In genomic region chr4:40057540-40058091, GRCh38 we compare ENCODE assay signal across 8 cellular contexts. TPM values are rescaled to one million over a fixed set of nuclear protein-coding genes. Genes with fewer than 3 reads are reported as not detected.
A peak's percentile ranks its signal among the peaks of the same experiment; 100 is the strongest.
DNase-seq lines count a peak whose midpoint lies in the region; ATAC-seq and TF ChIP-seq lines count a peak whose summit lies in the region.

No MANE protein-coding gene starts in this region.

- ATAC-seq in GM21529 (IDR thresholded peaks at IDR 0.05; ENCODE audit: unreplicated experiment) (peak; percentile 75), IMR-90 (ENCODE audit: low read depth) (peak; percentile 69), esophagus mucosa (peak; percentile 88)
- ATAC-seq in stimulated activated effector memory CD8-positive, alpha-beta T cell treated with anti-CD3 and anti-CD28 coated beads, Interleukin-12 subunit alpha, Interleukin-12 subunit beta, amount 100 ng/mL, for 72 hours = peak; percentile 83

- H3K14ac ChIP-seq in IMR-90 (replicated peaks; ENCODE audit: low read depth, low read length) = peak overlapping the region; percentile 44

- H3K9me1 ChIP-seq in IMR-90 (ENCODE audit: insufficient read depth, low read length) = no peaks in the 10 kb centered on the region

- H3K27me3 Mint-ChIP-seq in activated T-cell treated with anti-CD3 and anti-CD28 coated beads, Interleukin-2, amount 50 U/mL, for 24 hours = no peaks in the 10 kb centered on the region

- DNase-seq in DMS153 treated with DMSO at 0.1 percent for 48 hours (lab: John Stamatoyannopoulos, UW; ENCODE audit: unreplicated experiment) (peak; percentile 29), IMR-90 (peak; percentile 96), OCI-M1 (lab: John Stamatoyannopoulos, UW) (peak; percentile 94)
- peak; percentile 66 for DNase-seq in activated T-cell treated with anti-CD3 and anti-CD28 coated beads, Interleukin-2, amount 50 U/mL, for 24 hours
- DNase-seq in stimulated activated effector memory CD8-positive, alpha-beta T cell treated with anti-CD3 and anti-CD28 coated beads, Interleukin-12 subunit alpha, Interleukin-12 subunit beta, amount 100 ng/mL, for 72 hours (ENCODE audit: low spot score in 2 of 2) = peak; percentile 25 to 80

- TF ChIP-seq POLR2A in IMR-90 (IDR thresholded peaks at IDR 0.05; ENCODE audit: low read depth, low read length) = no peak

- peak overlapping the region; percentile 76 for H3K4me3 ChIP-seq in IMR-90 (ENCODE audit: insufficient read depth, low read depth, low read length)
- H3K4me3 ChIP-seq in muscle layer of colon (ENCODE audit: low read depth in 1 of 2, low read length in 2 of 2) = peak overlapping the region; percentile 73 to 94

- peak overlapping the region; percentile 78 for H2BK5ac ChIP-seq in IMR-90 (ENCODE audit: low read depth, low read length, poor library complexity, severe bottlenecking)

- no peaks in the 10 kb centered on the region for H3K9me3 ChIP-seq in IMR-90 (ENCODE audit: control insufficient read depth, insufficient read depth, low read length)
- no peaks in the 10 kb centered on the region for H3K9me3 ChIP-seq in muscle layer of colon (ENCODE audit: low read length)

- no peaks in the 10 kb centered on the region for H3K36me3 ChIP-seq in IMR-90 (ENCODE audit: control insufficient read depth, insufficient read depth, low read length)
- no peaks in the 10 kb centered on the region for H3K36me3 ChIP-seq in muscle layer of colon (ENCODE audit: insufficient read depth, low read length)

- H3K4me3 Mint-ChIP-seq in activated T-cell treated with anti-CD3 and anti-CD28 coated beads, Interleukin-2, amount 50 U/mL, for 24 hours = peak overlapping the region; percentile 83
- H3K4me3 Mint-ChIP-seq in stimulated activated effector memory CD8-positive, alpha-beta T cell treated with anti-CD3 and anti-CD28 coated beads, Interleukin-12 subunit alpha, Interleukin-12 subunit beta, amount 100 ng/mL, for 72 hours = peak overlapping the region; percentile 85

- H3K18ac ChIP-seq in IMR-90 (ENCODE audit: low read depth, low read length) = peak overlapping the region; percentile 68

- peak overlapping the region; percentile 70 for H2AK9ac ChIP-seq in IMR-90 (replicated peaks; ENCODE audit: low read depth, low read length, poor library complexity)

- H2BK120ac ChIP-seq in IMR-90 (ENCODE audit: low read depth, low read length) = peak overlapping the region; percentile 77

- 0% methylated on average over 2 of the region's 16 CpGs; no CpG with 5 or more reads in 1 of the 2 experiments for WGBS in IMR-90 (ENCODE audit: extremely low coverage in 2 of 2, insufficient read length in 1 of 2), 2 experiments

- H4K5ac ChIP-seq in IMR-90 (ENCODE audit: low read depth, low read length) = peak overlapping the region; percentile 23; the same call in 1 of the 2 replicates

- no peaks in the 10 kb centered on the region for H3K9me3 Mint-ChIP-seq in activated T-cell treated with anti-CD3 and anti-CD28 coated beads, Interleukin-2, amount 50 U/mL, for 24 hours
- H3K9me3 Mint-ChIP-seq in stimulated activated effector memory CD8-positive, alpha-beta T cell treated with anti-CD3 and anti-CD28 coated beads, Interleukin-12 subunit alpha, Interleukin-12 subunit beta, amount 100 ng/mL, for 72 hours = no peaks in the 10 kb centered on the region

- dilution Hi-C loops in IMR-90 (cut with HindIII; ENCODE audit: low sequenced_read_pairs, unreplicated experiment) = no loop called here

- H3K27me3 ChIP-seq in IMR-90 (ENCODE audit: control insufficient read depth, insufficient read depth, low read length) (no peaks in the 10 kb centered on the region), muscle layer of colon (ENCODE audit: control insufficient read depth in 1 of 2, insufficient read depth in 2 of 2, low read length in 2 of 2) (no peaks in the 10 kb centered on the region)

- no TSS peak for BruUV-seq in IMR-90 (replicated peaks; lab: Mats Ljungman, UMichigan)

- H3K27ac ChIP-seq in IMR-90 (ENCODE audit: insufficient read depth, low read length) = peak overlapping the region; percentile 80
- peak overlapping the region; percentile 70 for H3K27ac ChIP-seq in muscle layer of colon (ENCODE audit: low read depth, low read length)

- H4K8ac ChIP-seq in IMR-90 (ENCODE audit: low read depth in 2 of 2, low read length in 2 of 2) = peak overlapping the region in 1 of 2 experiments; percentile 47; a peak in 1 of 4 replicates

- peak overlapping the region; percentile 54 for H3K4ac ChIP-seq in IMR-90 (ENCODE audit: low read depth, low read length)

- H3K4me1 ChIP-seq in IMR-90 (ENCODE audit: control insufficient read depth, insufficient read depth, low read length) (no peaks in the 10 kb centered on the region), muscle layer of colon (ENCODE audit: insufficient read depth, low read length) (peaks cover 16% of the 10 kb centered on the region)

- no peak overlapping the region for H2BK15ac ChIP-seq in IMR-90 (ENCODE audit: low read depth, low read length)

- no peak for TF ChIP-seq CTCF in IMR-90 (conservative IDR thresholded peaks at IDR 0.05; ENCODE audit: low read depth, low read length)

- H4K20me1 ChIP-seq in IMR-90 (ENCODE audit: insufficient read depth, low read length) = no peaks in the 10 kb centered on the region

- H3K27ac Mint-ChIP-seq in activated T-cell treated with anti-CD3 and anti-CD28 coated beads, Interleukin-2, amount 50 U/mL, for 24 hours = peak overlapping the region; percentile 94
- peak overlapping the region; percentile 96 for H3K27ac Mint-ChIP-seq in stimulated activated effector memory CD8-positive, alpha-beta T cell treated with anti-CD3 and anti-CD28 coated beads, Interleukin-12 subunit alpha, Interleukin-12 subunit beta, amount 100 ng/mL, for 72 hours

- H3K36me3 Mint-ChIP-seq in activated T-cell treated with anti-CD3 and anti-CD28 coated beads, Interleukin-2, amount 50 U/mL, for 24 hours (ENCODE audit: low read depth) = peaks cover 28% of the 10 kb centered on the region
- peaks cover 36% of the 10 kb centered on the region for H3K36me3 Mint-ChIP-seq in stimulated activated effector memory CD8-positive, alpha-beta T cell treated with anti-CD3 and anti-CD28 coated beads, Interleukin-12 subunit alpha, Interleukin-12 subunit beta, amount 100 ng/mL, for 72 hours

- H3K4me2 ChIP-seq in IMR-90 (ENCODE audit: low read depth, low read length) = peak overlapping the region; percentile 93

- H2AFZ ChIP-seq in IMR-90 (replicated peaks; ENCODE audit: low read length, poor library complexity) = peak overlapping the region; percentile 96

- CTCF ChIA-PET in IMR-90 (lab: Yijun Ruan, JAX) = interaction anchor here (0.8 to 2.8 kb wide), 5 partner anchors 9 to 260 kb away, joined by 3 to 11 read pairs (median 3); no protein-coding TSS in a partner anchor

- intact Hi-C loops in IMR-90 (cut with micrococcal nuclease) = loop anchor here (2.0 to 10.0 kb wide), 5 partner anchors 80 to 493 kb away; partner anchors contain the start of genes PDS5A and UBE2K

- H3K23ac ChIP-seq in IMR-90 (ENCODE audit: low read depth, low read length) = peak overlapping the region; percentile 71; the same call in 1 of the 2 replicates

- H3K4me1 Mint-ChIP-seq in activated T-cell treated with anti-CD3 and anti-CD28 coated beads, Interleukin-2, amount 50 U/mL, for 24 hours (ENCODE audit: low read depth) = peaks cover 44% of the 10 kb centered on the region
- peaks cover 36% of the 10 kb centered on the region for H3K4me1 Mint-ChIP-seq in stimulated activated effector memory CD8-positive, alpha-beta T cell treated with anti-CD3 and anti-CD28 coated beads, Interleukin-12 subunit alpha, Interleukin-12 subunit beta, amount 100 ng/mL, for 72 hours

- peak overlapping the region; percentile 75; the same call in 1 of the 2 replicates for H4K91ac ChIP-seq in IMR-90 (ENCODE audit: insufficient read depth, low read depth, low read length)

- H2BK20ac ChIP-seq in IMR-90 (ENCODE audit: low read depth, low read length) = 0 out of 2 replicates have a peak overlapping the region, but pooled peaks have one; percentile 43

- in situ Hi-C loops in IMR-90 (cut with MboI; ENCODE audit: low sequenced_read_pairs) = loop anchor here (25.0 kb wide), 1 partner anchor 255 kb away; no protein-coding TSS in a partner anchor

- 0 out of 4 replicates have a peak, but pooled peaks cover 2 to 3% of the 10 kb centered on the region in 2 experiments for H3K79me1 ChIP-seq in IMR-90 (ENCODE audit: low read depth in 1 of 2, low read length in 2 of 2)

- POLR2A ChIA-PET in IMR-90 (lab: Charles Lee; ENCODE audit: unreplicated experiment) = interaction anchor here (0.8 to 1.3 kb wide), 2 partner anchors 10 to 259 kb away, joined by 3 read pairs; no protein-coding TSS in a partner anchor

- H2AK5ac ChIP-seq in IMR-90 (ENCODE audit: low read depth, low read length) = no peak overlapping the region

- H3K9ac ChIP-seq in IMR-90 (ENCODE audit: low read depth, low read length) (peak overlapping the region; percentile 7), muscle layer of colon (ENCODE audit: low read length) (peak overlapping the region; percentile 57)

- TF ChIP-seq RAD21 in IMR-90 (IDR thresholded peaks at IDR 0.05; ENCODE audit: low read length) = no peak

- H3K56ac ChIP-seq in IMR-90 (ENCODE audit: extremely low read depth, insufficient read depth, low read length) = peak overlapping the region; percentile 60; the same call in 1 of the 2 replicates

TF ChIP-seq in IMR-90, 13 proteins besides CTCF, POLR2A, EP300 and RAD21:
- TF ChIP-seq FOS (IDR thresholded peaks at IDR 0.05; ENCODE audit: low read depth, low read length) (peak; percentile 54; the same call in 1 of the 2 replicates), RFX5 (IDR thresholded peaks at IDR 0.05; ENCODE audit: low read depth, low read length) (peak; percentile 81), CEBPB (IDR thresholded peaks at IDR 0.05; ENCODE audit: low read depth, low read length) (no peak), BHLHE40 (IDR thresholded peaks at IDR 0.05; ENCODE audit: low read depth, low read length) (no peak), CHD1 (IDR thresholded peaks at IDR 0.05; ENCODE audit: low read depth, low read length) (no peak)

RNA-seq across cellular contexts. Expression of gene N4BP2, which starts 1.0 kb away (rescaled TPM):
- 2.2 and 4.2 TPM in 2 replicates for total RNA-seq in IMR-90 (2012; rRNA removed)
- 0.62 and 0.84 TPM in 2 replicates for polyA plus RNA-seq in IMR-90 (2012; rRNA removed)
- polyA plus RNA-seq in IMR-90 (2012; cell fraction: cytosol; rRNA removed) = 0.10 and 0.13 TPM in 2 replicates
- 0.18 and 2.0 TPM in 2 replicates for polyA plus RNA-seq in IMR-90 (2012; cell fraction: nucleus; rRNA removed; ENCODE audit: low replicate concordance)
- total RNA-seq in esophagus mucosa = 8.1 TPM

Comparison
In these comparisons a context has a peak if more than half of its experiments do, and no peak if none do; other contexts are left out.
1. Peak in every context shown above with its lines: DNase-seq, ATAC-seq, H3K4me3 ChIP-seq and H3K27ac ChIP-seq.
2. DNase-seq: peak in every context shown above with its lines; median percentile 96 in IMR-90; 94 in OCI-M1; 66 in activated T-cell treated with anti-CD3 and anti-CD28 coated beads, Interleukin-2, amount 50 U/mL, for 24 hours; 52 in stimulated activated effector memory CD8-positive, alpha-beta T cell treated with anti-CD3 and anti-CD28 coated beads, Interleukin-12 subunit alpha, Interleukin-12 subunit beta, amount 100 ng/mL, for 72 hours; 29 in DMS153 treated with DMSO at 0.1 percent for 48 hours.